19 cellular contexts compared by ENCODE assay signal in genomic region chr1:29801003-29801402, GRCh38.
A peak's percentile ranks its signal among the peaks of the same experiment; 100 is the strongest.
DNase-seq lines count a peak whose midpoint lies in the region; ATAC-seq, FAIRE-seq and TF ChIP-seq lines count a peak whose summit lies in the region.
"Had no signal": no experiment of that assay in that cellular context is flagged by ENCODE, and none has a peak within 500 bp of the region (broad histone marks: within the 10 kb centered on the region; RNA-seq: fewer than 3 reads in every experiment).

No MANE protein-coding gene starts in this region.

- H2BK12ac ChIP-seq in H1 (ENCODE audit: low read depth, low read length), result no peak overlapping the region

- no peaks in the 10 kb centered on the region for H3K27me3 Mint-ChIP-seq in activated CD8-positive, alpha-beta memory T cell treated with anti-CD3 and anti-CD28 coated beads, Interleukin-2, amount 10 ng/mL, durations not matched to agents 7 days and 5 days

- no peak overlapping the region for H3K4ac ChIP-seq in H1 (replicated peaks; ENCODE audit: insufficient read length, low read depth, low read length)

- no peak overlapping the region for H2AK5ac ChIP-seq in H1 (ENCODE audit: low read depth, low read length)

- H3K14ac ChIP-seq in H1 (ENCODE audit: insufficient read length), result no peak overlapping the region

- FAIRE-seq in H1 (lab: Jason Lieb, UNC), result no peak
- FAIRE-seq: GM12892, HTR-8/SVneo had no signal

- H2BK20ac ChIP-seq in H1 (ENCODE audit: low read length), result no peak overlapping the region

- no peak overlapping the region for H3K27ac Mint-ChIP-seq in activated CD8-positive, alpha-beta memory T cell treated with anti-CD3 and anti-CD28 coated beads, Interleukin-2, amount 10 ng/mL, durations not matched to agents 7 days and 5 days
- H3K27ac Mint-ChIP-seq: CD8-positive, alpha-beta memory T cell had no signal

- H3K9me3 ChIP-seq in HCT116 (ENCODE audit: control insufficient read depth in 1 of 2, insufficient read depth in 1 of 2, low read depth in 1 of 2, low read length in 2 of 2) (no peaks in the 10 kb centered on the region), H1 (ENCODE audit: insufficient read depth in 2 of 2, low read depth in 1 of 2, low read length in 1 of 2) (0 out of 4 replicates have a peak, but pooled peaks cover under 1 to 3% of the 10 kb centered on the region in 2 experiments), gastrocnemius medialis (no peaks in the 10 kb centered on the region)
- H3K9me3 ChIP-seq: BE2C, Caco-2, HAP-1 had no signal

- ATAC-seq in activated CD8-positive, alpha-beta memory T cell treated with anti-CD3 and anti-CD28 coated beads, Interleukin-2, amount 10 ng/mL, durations not matched to agents 7 days and 5 days, result no peak
- ATAC-seq in HCT116, result no peak
- no peak for ATAC-seq in gastrocnemius medialis

- H2AFZ ChIP-seq in HCT116 (ENCODE audit: low read depth, low read length, poor library complexity, severe bottlenecking), result no peak overlapping the region
- H2AFZ ChIP-seq in H1 (ENCODE audit: low read length), result no peak overlapping the region
- H2AFZ ChIP-seq: GM23248 had no signal

- H3K36me3 Mint-ChIP-seq in activated CD8-positive, alpha-beta memory T cell treated with anti-CD3 and anti-CD28 coated beads, Interleukin-2, amount 10 ng/mL, durations not matched to agents 7 days and 5 days, result no peaks in the 10 kb centered on the region
- H3K36me3 Mint-ChIP-seq: CD8-positive, alpha-beta memory T cell had no signal

- RAD21 ChIA-PET in HCT116 (lab: Charles Lee; ENCODE audit: low non-redundant PET in 1 of 2, low total read pairs in 2 of 2, uncharacterized antibody in 2 of 2, unreplicated experiment in 2 of 2), result no interaction called here

- intact Hi-C loops in HCT116 (cut with micrococcal nuclease) (no loop called here), gastrocnemius medialis (cut with DNase I; ENCODE audit: low total_unique reads) (no loop called here)

- DNase-seq in activated CD8-positive, alpha-beta memory T cell treated with anti-CD3 and anti-CD28 coated beads, Interleukin-2, amount 10 ng/mL, durations not matched to agents 7 days and 5 days, result peak; percentile 9
- no peak for DNase-seq in activated CD8-positive, alpha-beta memory T cell treated with anti-CD3 and anti-CD28 coated beads, Interleukin-2, amount 50 U/mL, for 4 hours
- peak; percentile 1 for DNase-seq in AG08396 (ENCODE audit: low spot score)
- no peak for DNase-seq in HCT116 (ENCODE audit: low read depth, low spot score)
- DNase-seq in H1 (ENCODE audit: low read depth in 1 of 2, low spot score in 2 of 2), result no peak
- DNase-seq in nucleus accumbens (lab: John Stamatoyannopoulos, UW), result no peak
- DNase-seq in gastrocnemius medialis, result no peak
- DNase-seq in NCI-H2029 treated with DMSO at 0.1 percent for 48 hours (lab: John Stamatoyannopoulos, UW), result no peak
- DNase-seq: 8988T; ACHN; BE2C; Caco-2; CD8-positive, alpha-beta memory T cell; DND-41; GDM1; GM23248 had no signal

- TF ChIP-seq POLR2A in HCT116 (IDR thresholded peaks at IDR 0.05; ENCODE audit: borderline replicate concordance, extremely low read depth, insufficient read depth, insufficient read length), result no peak
- TF ChIP-seq POLR2A in H1 (IDR thresholded peaks at IDR 0.05; ENCODE audit: control extremely low read depth in 1 of 2, low read depth in 2 of 2, low read length in 2 of 2), result no peak
- no peak for TF ChIP-seq POLR2A in gastrocnemius medialis (IDR thresholded peaks at IDR 0.05)

- no peak overlapping the region for H2BK15ac ChIP-seq in H1 (ENCODE audit: low read length)

- in situ Hi-C loops in gastrocnemius medialis (cut with MboI; ENCODE audit: low sequenced_read_pairs in 4 of 4), result no loop called here

- no peak overlapping the region for H4K8ac ChIP-seq in H1 (ENCODE audit: extremely low read depth, insufficient read depth, low read length)

- H3K56ac ChIP-seq in H1 (replicated peaks; ENCODE audit: insufficient read length, low read depth, low read length), result no peak overlapping the region

- no peak overlapping the region for H3K4me3 Mint-ChIP-seq in activated CD8-positive, alpha-beta memory T cell treated with anti-CD3 and anti-CD28 coated beads, Interleukin-2, amount 10 ng/mL, durations not matched to agents 7 days and 5 days

- no peaks in the 10 kb centered on the region for H4K20me1 ChIP-seq in HCT116 (ENCODE audit: insufficient read depth)
- H4K20me1 ChIP-seq in H1 (replicated peaks in 1 of 2; ENCODE audit: control insufficient read depth in 1 of 2, insufficient read depth in 2 of 2, low read length in 2 of 2), result no peaks in the 10 kb centered on the region

- H3K9me3 Mint-ChIP-seq in activated CD8-positive, alpha-beta memory T cell treated with anti-CD3 and anti-CD28 coated beads, Interleukin-2, amount 10 ng/mL, durations not matched to agents 7 days and 5 days (ENCODE audit: low read depth), result no peaks in the 10 kb centered on the region

- no peak overlapping the region for H4K5ac ChIP-seq in H1 (ENCODE audit: insufficient read length, low read depth, low read length)

- H3K9ac ChIP-seq in HCT116 (ENCODE audit: low read length), result no peak overlapping the region
- H3K9ac ChIP-seq in H1 (replicated peaks in 1 of 4; ENCODE audit: extremely low read depth in 1 of 4, low read depth in 3 of 4, low read length in 3 of 4), result no peak overlapping the region
- H3K9ac ChIP-seq: GM23248 had no signal

- H3K23ac ChIP-seq in H1 (ENCODE audit: insufficient read length), result no peak overlapping the region

- no peaks in the 10 kb centered on the region for H3K79me1 ChIP-seq in H1 (ENCODE audit: low read depth, low read length)

- H3K36me3 ChIP-seq in HCT116 (ENCODE audit: control insufficient read depth in 1 of 2, insufficient read depth in 2 of 2, low read length in 2 of 2) (no peaks in the 10 kb centered on the region), H1 (ENCODE audit: control insufficient read depth in 2 of 4, insufficient read depth in 4 of 4, low read length in 3 of 4) (no peaks in the 10 kb centered on the region), gastrocnemius medialis (no peaks in the 10 kb centered on the region)
- H3K36me3 ChIP-seq: BE2C, HAP-1 had no signal

- POLR2A ChIA-PET in HCT116 (lab: Charles Lee) (no interaction called here), H1 (lab: Charles Lee; ENCODE audit: partially characterized antibody) (no interaction called here)

- 84% methylated on average over 4 of the region's 4 CpGs; no CpG with 5 or more reads in 1 of the 2 experiments for WGBS in H1 (ENCODE audit: extremely low coverage in 1 of 2, insufficient coverage in 1 of 2, insufficient read length in 1 of 2, insufficient replicate concordance in 2 of 2, low coverage in 1 of 2, low lambda C conversion rate in 2 of 2, missing lambda C conversion rate in 1 of 2), 2 experiments

- BruUV-seq in HCT116 (replicated peaks; lab: Mats Ljungman, UMichigan), result no TSS peak

- no peaks in the 10 kb centered on the region for H3K9me2 ChIP-seq in HCT116 (ENCODE audit: insufficient read depth)

- TF ChIP-seq RAD21 in HCT116 (IDR thresholded peaks at IDR 0.05; ENCODE audit: low read depth) (no peak), H1 (IDR thresholded peaks at IDR 0.05 in 1 of 2, conservative IDR thresholded peaks at IDR 0.05 in 1 of 2; ENCODE audit: low read depth in 2 of 2, low read length in 2 of 2) (no peak)

- H3K4me1 ChIP-seq in HCT116 (ENCODE audit: control insufficient read depth in 1 of 2, insufficient read depth in 2 of 2, low read length in 2 of 2) (peaks cover 3 to 11% of the 10 kb centered on the region in 2 experiments; a peak in 2 of 4 replicates), H1 (replicated peaks in 1 of 4; ENCODE audit: control insufficient read depth in 3 of 4, insufficient read depth in 4 of 4, low read length in 3 of 4) (peaks cover 0 to 3% (median 0%) of the 10 kb centered on the region in 4 experiments; a peak in 1 of 7 replicates), gastrocnemius medialis (peaks cover 0 to 6% of the 10 kb centered on the region in 2 donors)
- H3K4me1 ChIP-seq: BE2C, Caco-2, HAP-1 had no signal

- H3K4me1 Mint-ChIP-seq in activated CD8-positive, alpha-beta memory T cell treated with anti-CD3 and anti-CD28 coated beads, Interleukin-2, amount 10 ng/mL, durations not matched to agents 7 days and 5 days, result no peaks in the 10 kb centered on the region
- H3K4me1 Mint-ChIP-seq: CD8-positive, alpha-beta memory T cell had no signal

- no peak overlapping the region for H4K91ac ChIP-seq in H1 (replicated peaks; ENCODE audit: insufficient read length, low read length)

- H3K23me2 ChIP-seq in H1 (ENCODE audit: low read depth, low read length), result no peaks in the 10 kb centered on the region

- H3K27ac ChIP-seq in HCT116 (ENCODE audit: low read depth, low read length) (no peak overlapping the region), H1 (ENCODE audit: low read depth, low read length) (no peak overlapping the region), gastrocnemius medialis (no peak overlapping the region)
- H3K27ac ChIP-seq: GM23248 had no signal

- no peak overlapping the region for H2BK120ac ChIP-seq in H1 (replicated peaks; ENCODE audit: low read depth, low read length)

- peak overlapping the region; percentile 43; the same call in 1 of the 2 replicates for H3K4me2 ChIP-seq in HCT116 (ENCODE audit: low read length)
- no peak overlapping the region for H3K4me2 ChIP-seq in H1 (ENCODE audit: insufficient read depth in 1 of 2, low read depth in 2 of 2, low read length in 2 of 2)

- TF ChIP-seq CTCF in HCT116 (IDR thresholded peaks at IDR 0.05 in 2 of 3, conservative IDR thresholded peaks at IDR 0.05 in 1 of 3; ENCODE audit: borderline replicate concordance in 1 of 3, insufficient read depth in 1 of 3, low read depth in 2 of 3, low read length in 2 of 3) (no peak), H1 (IDR thresholded peaks at IDR 0.05; ENCODE audit: control extremely low read depth in 1 of 3, insufficient read depth in 1 of 3, low read depth in 1 of 3, low read length in 3 of 3) (no peak), gastrocnemius medialis (IDR thresholded peaks at IDR 0.05 in 4 of 5, conservative IDR thresholded peaks at IDR 0.05 in 1 of 5) (no peak)

- no peak for TF ChIP-seq EP300 in H1 (IDR thresholded peaks at IDR 0.05; ENCODE audit: borderline replicate concordance in 1 of 2, low read depth in 2 of 2, low read length in 2 of 2)

- no peak overlapping the region for H3K18ac ChIP-seq in H1 (ENCODE audit: extremely low read depth, low read length)

- no peak overlapping the region for H3K4me3 ChIP-seq in HCT116 (replicated peaks in 1 of 2; ENCODE audit: low read depth in 1 of 2, low read length in 2 of 2)
- no peak overlapping the region for H3K4me3 ChIP-seq in H1 (ENCODE audit: extremely low read depth in 1 of 4, insufficient read depth in 2 of 4, low read depth in 3 of 4, low read length in 4 of 4)
- no peak overlapping the region for H3K4me3 ChIP-seq in gastrocnemius medialis
- H3K4me3 ChIP-seq: GM23248, HAP-1 had no signal

- H3K27me3 ChIP-seq in HCT116 (ENCODE audit: insufficient read depth, low read length) (no peaks in the 10 kb centered on the region), H1 (replicated peaks in 1 of 4; ENCODE audit: control insufficient read depth in 3 of 4, extremely low read depth in 1 of 4, insufficient read depth in 3 of 4, low read length in 3 of 4) (no peaks in the 10 kb centered on the region), gastrocnemius medialis (peaks cover 0 to 8% (median 7%) of the 10 kb centered on the region in 3 donors)
- H3K27me3 ChIP-seq: BE2C had no signal

- CTCF ChIA-PET in activated CD8-positive, alpha-beta memory T cell treated with anti-CD3 and anti-CD28 coated beads, Interleukin-2, amount 10 ng/mL, durations not matched to agents 7 days and 5 days (lab: Charles Lee), result no interaction called here
- CTCF ChIA-PET in HCT116 (lab: Charles Lee), result no interaction called here
- CTCF ChIA-PET in H1 (lab: Charles Lee; ENCODE audit: partially characterized antibody), result no interaction called here

- H3K79me2 ChIP-seq in HCT116 (ENCODE audit: insufficient read depth, low read length) (no peaks in the 10 kb centered on the region), H1 (ENCODE audit: control insufficient read depth in 1 of 2, insufficient read depth in 2 of 2, low read length in 2 of 2) (no peaks in the 10 kb centered on the region)

- H2BK5ac ChIP-seq in H1 (ENCODE audit: low read depth, low read length), result no peak overlapping the region

Comparison
In these comparisons a context has a peak if more than half of its experiments do, and no peak if none do; other contexts are left out.
1. DNase-seq: peak in activated CD8-positive, alpha-beta memory T cell treated with anti-CD3 and anti-CD28 coated beads, Interleukin-2, amount 10 ng/mL, durations not matched to agents 7 days and 5 days (single experiment) and AG08396 (single experiment); none in activated CD8-positive, alpha-beta memory T cell treated with anti-CD3 and anti-CD28 coated beads, Interleukin-2, amount 50 U/mL, for 4 hours (single experiment), HCT116 (single experiment), H1 (0 of 2), nucleus accumbens (0 of 56), gastrocnemius medialis (0 of 2) and NCI-H2029 treated with DMSO at 0.1 percent for 48 hours (single experiment).